In genomic region chr2:11092693-11093335, GRCh38 we compare ENCODE assay signal across 2 cellular contexts.
TF ChIP-seq lines count a peak whose summit lies in the region.

No MANE protein-coding gene starts in this region.

TF ChIP-seq in H1, 55 proteins besides CTCF, POLR2A, EP300 and RAD21 (continued from another document):
- TF ChIP-seq POU5F1 (IDR thresholded peaks at IDR 0.05; ENCODE audit: low read depth, low read length) (no peak), TBP (IDR thresholded peaks at IDR 0.05; ENCODE audit: low read depth, low read length) (no peak), JUN (IDR thresholded peaks at IDR 0.05; ENCODE audit: low read depth, low read length) (no peak), SIN3A (conservative IDR thresholded peaks at IDR 0.05 in 1 of 2, IDR thresholded peaks at IDR 0.05 in 1 of 2; ENCODE audit: low read depth in 1 of 2, low read length in 2 of 2) (no peak)

TF ChIP-seq in GM12891, 5 proteins besides CTCF, POLR2A, EP300 and RAD21 (continued from another document):
- TF ChIP-seq SPI1 (IDR thresholded peaks at IDR 0.05; ENCODE audit: low read depth, low read length): no peak
- no peak for TF ChIP-seq TAF1 (IDR thresholded peaks at IDR 0.05; ENCODE audit: low read depth, low read length)
- TF ChIP-seq PAX5 (IDR thresholded peaks at IDR 0.05; ENCODE audit: insufficient read depth, low read length, severe bottlenecking): no peak
